Comparison of ENCODE assay signal across 1 cellular context in genomic region chr17:34311291-34311690, GRCh38.
TF ChIP-seq lines count a peak whose summit lies in the region.

No MANE protein-coding gene starts in this region.

TF ChIP-seq in IMR-90, 13 proteins besides CTCF, POLR2A, EP300 and RAD21:
- TF ChIP-seq MAFK (IDR thresholded peaks at IDR 0.05; ENCODE audit: low read depth, low read length) = no peak
- no peak for TF ChIP-seq MXI1 (IDR thresholded peaks at IDR 0.05; ENCODE audit: borderline replicate concordance, low read depth, low read length)
- no peak for TF ChIP-seq RCOR1 (IDR thresholded peaks at IDR 0.05; ENCODE audit: insufficient replicate concordance, low read length)
- TF ChIP-seq CEBPB (IDR thresholded peaks at IDR 0.05; ENCODE audit: low read depth, low read length) = no peak
- TF ChIP-seq MAZ (IDR thresholded peaks at IDR 0.05; ENCODE audit: borderline replicate concordance, low read depth, low read length) = no peak
- TF ChIP-seq FOS (IDR thresholded peaks at IDR 0.05; ENCODE audit: low read depth, low read length) = no peak
- TF ChIP-seq, protein P1, sequence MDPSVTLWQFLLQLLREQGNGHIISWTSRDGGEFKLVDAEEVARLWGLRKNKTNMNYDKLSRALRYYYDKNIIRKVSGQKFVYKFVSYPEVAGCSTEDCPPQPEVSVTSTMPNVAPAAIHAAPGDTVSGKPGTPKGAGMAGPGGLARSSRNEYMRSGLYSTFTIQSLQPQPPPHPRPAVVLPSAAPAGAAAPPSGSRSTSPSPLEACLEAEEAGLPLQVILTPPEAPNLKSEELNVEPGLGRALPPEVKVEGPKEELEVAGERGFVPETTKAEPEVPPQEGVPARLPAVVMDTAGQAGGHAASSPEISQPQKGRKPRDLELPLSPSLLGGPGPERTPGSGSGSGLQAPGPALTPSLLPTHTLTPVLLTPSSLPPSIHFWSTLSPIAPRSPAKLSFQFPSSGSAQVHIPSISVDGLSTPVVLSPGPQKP (IDR thresholded peaks at IDR 0.05; ENCODE audit: borderline replicate concordance, low read depth, low read length) = no peak
- no peak for TF ChIP-seq RFX5 (IDR thresholded peaks at IDR 0.05; ENCODE audit: low read depth, low read length)
- no peak for TF ChIP-seq NFE2L2 (IDR thresholded peaks at IDR 0.05; ENCODE audit: low read depth, low read length)
- TF ChIP-seq USF2 (IDR thresholded peaks at IDR 0.05; ENCODE audit: low read depth, low read length) = no peak
- no peak for TF ChIP-seq CHD1 (IDR thresholded peaks at IDR 0.05; ENCODE audit: low read depth, low read length)
- TF ChIP-seq BHLHE40 (IDR thresholded peaks at IDR 0.05; ENCODE audit: low read depth, low read length) = no peak
- TF ChIP-seq SMC3 (IDR thresholded peaks at IDR 0.05; ENCODE audit: low read depth, low read length) = no peak
